Comparison of ENCODE assay signal across 11 cellular contexts in genomic region chr4:184792334-184792733, GRCh38. TPM values are rescaled to one million over a fixed set of nuclear protein-coding genes. Genes with fewer than 3 reads are reported as not detected.
A peak's percentile ranks its signal among the peaks of the same experiment; 100 is the strongest.
DNase-seq lines count a peak whose midpoint lies in the region; ATAC-seq and TF ChIP-seq lines count a peak whose summit lies in the region.
"Had no signal": no experiment of that assay in that cellular context is flagged by ENCODE, and none has a peak within 500 bp of the region (broad histone marks: within the 10 kb centered on the region; RNA-seq: fewer than 3 reads in every experiment).

No MANE protein-coding gene starts in this region.

- peaks cover 9% of the 10 kb centered on the region for H3K27me3 Mint-ChIP-seq in activated naive CD4-positive, alpha-beta T cell treated with anti-CD3 and anti-CD28 coated beads, Interleukin-2, amount 10 ng/mL, durations not matched to agents 7 days and 5 days
- H3K27me3 Mint-ChIP-seq: activated CD4-positive, alpha-beta memory T cell treated with anti-CD3 and anti-CD28 coated beads, Interleukin-2, amount 10 ng/mL, durations not matched to agents 7 days and 5 days; dendritic cell treated with granulocyte-macrophage colony-stimulating factor and Interleukin-4, amounts not matched to agents 40 ng/mL and 50 ng/mL, for 4 days had no signal

- no peaks in the 10 kb centered on the region for H3K79me2 ChIP-seq in PC-3 (ENCODE audit: low read length)

- CTCF ChIA-PET in PC-3 (lab: Charles Lee): no interaction called here
- CTCF ChIA-PET in activated naive CD4-positive, alpha-beta T cell treated with anti-CD3 and anti-CD28 coated beads, Interleukin-2, amount 10 ng/mL, durations not matched to agents 7 days and 5 days (lab: Charles Lee): interaction anchor here (0.6 to 1.4 kb wide), 2 partner anchors 47 to 143 kb away, joined by 3 to 5 read pairs; partner anchors contain the start of genes CASP3 and PRIMPOL

- peaks cover 30% of the 10 kb centered on the region for H3K4me1 Mint-ChIP-seq in activated naive CD4-positive, alpha-beta T cell treated with anti-CD3 and anti-CD28 coated beads, Interleukin-2, amount 10 ng/mL, durations not matched to agents 7 days and 5 days

- TF ChIP-seq CTCF in PC-3 (conservative IDR thresholded peaks at IDR 0.05; ENCODE audit: low read depth, low read length) (no peak), epithelial cell of proximal tubule (conservative IDR thresholded peaks at IDR 0.05; ENCODE audit: low read depth, low read length) (no peak), sigmoid colon (IDR thresholded peaks at IDR 0.05) (no peak)

- peaks cover 14% of the 10 kb centered on the region for H3K4me1 ChIP-seq in PC-3 (ENCODE audit: insufficient read depth, low read length)
- H3K4me1 ChIP-seq in sigmoid colon: peaks cover 0 to 22% (median 3%) of the 10 kb centered on the region in 4 donors
- H3K4me1 ChIP-seq in effector memory CD4-positive, alpha-beta T cell (ENCODE audit: control insufficient read depth, insufficient read depth, low read length, poor library complexity, severe bottlenecking): peaks cover 9% of the 10 kb centered on the region

- H3K4me3 ChIP-seq in PC-3 (ENCODE audit: low read length) (no peak overlapping the region), epithelial cell of proximal tubule (ENCODE audit: low read depth, low read length) (no peak overlapping the region), sigmoid colon (no peak overlapping the region)
- no peak overlapping the region for H3K4me3 ChIP-seq in effector memory CD4-positive, alpha-beta T cell (ENCODE audit: insufficient read depth, low read depth, low read length, poor library complexity, severe bottlenecking)
- H3K4me3 ChIP-seq: pancreas had no signal

- no peaks in the 10 kb centered on the region for H3K9me3 Mint-ChIP-seq in activated naive CD4-positive, alpha-beta T cell treated with anti-CD3 and anti-CD28 coated beads, Interleukin-2, amount 10 ng/mL, durations not matched to agents 7 days and 5 days
- H3K9me3 Mint-ChIP-seq: activated CD4-positive, alpha-beta memory T cell treated with anti-CD3 and anti-CD28 coated beads, Interleukin-2, amount 10 ng/mL, durations not matched to agents 7 days and 5 days; dendritic cell treated with granulocyte-macrophage colony-stimulating factor and Interleukin-4, amounts not matched to agents 40 ng/mL and 50 ng/mL, for 4 days had no signal

- H2AFZ ChIP-seq in PC-3 (ENCODE audit: low read length): no peak overlapping the region

- no peak for TF ChIP-seq EP300 in sigmoid colon (IDR thresholded peaks at IDR 0.05)

- no peaks in the 10 kb centered on the region for H3K9me2 ChIP-seq in PC-3 (replicated peaks; ENCODE audit: low read length)

- H3K27ac ChIP-seq in PC-3 (ENCODE audit: low read length) (peak overlapping the region; percentile 38; the same call in 1 of the 2 replicates), sigmoid colon (peak overlapping the region in 3 of 4 donors; percentile 22 to 67 (median 33))
- no peak overlapping the region for H3K27ac ChIP-seq in effector memory CD4-positive, alpha-beta T cell (ENCODE audit: insufficient read depth, low read length, poor library complexity, severe bottlenecking)

- intact Hi-C loops in PC-3 (cut with micrococcal nuclease): no loop called here
- intact Hi-C loops in sigmoid colon (cut with DNase I): no loop called here

- POLR2A ChIA-PET in PC-3 (lab: Charles Lee; ENCODE audit: unreplicated experiment): no interaction called here

- no peak overlapping the region for H3K9ac ChIP-seq in PC-3 (ENCODE audit: low read length)

- no peaks in the 10 kb centered on the region for H3F3A ChIP-seq in PC-3 (ENCODE audit: low read length, unreplicated experiment)

- no peak overlapping the region for H3K27ac Mint-ChIP-seq in activated naive CD4-positive, alpha-beta T cell treated with anti-CD3 and anti-CD28 coated beads, Interleukin-2, amount 10 ng/mL, durations not matched to agents 7 days and 5 days
- H3K27ac Mint-ChIP-seq: activated CD4-positive, alpha-beta memory T cell treated with anti-CD3 and anti-CD28 coated beads, Interleukin-2, amount 10 ng/mL, durations not matched to agents 7 days and 5 days; dendritic cell treated with granulocyte-macrophage colony-stimulating factor and Interleukin-4, amounts not matched to agents 40 ng/mL and 50 ng/mL, for 4 days had no signal

- BruUV-seq in PC-3 (replicated peaks; lab: Mats Ljungman, UMichigan): no TSS peak

- 85 to 89% methylated on average over 8 of the region's 8 CpGs for WGBS in sigmoid colon, 2 donors

- DNase-seq in Daoy (ENCODE audit: low read depth) (peak; percentile 19), PC-3 (no peak), epithelial cell of proximal tubule (ENCODE audit: low read depth) (peak; percentile 77), sigmoid colon (no peak)
- DNase-seq in effector memory CD4-positive, alpha-beta T cell: no peak
- DNase-seq in activated naive CD4-positive, alpha-beta T cell treated with anti-CD3 and anti-CD28 coated beads, Interleukin-2, amount 10 ng/mL, durations not matched to agents 7 days and 5 days: no peak
- DNase-seq: activated CD4-positive, alpha-beta memory T cell treated with anti-CD3 and anti-CD28 coated beads, Interleukin-2, amount 10 ng/mL, durations not matched to agents 7 days and 5 days; NCI-H1436 treated with DMSO at 0.1 percent for 48 hours; pancreas had no signal

- no peak overlapping the region for H3K4me3 Mint-ChIP-seq in activated naive CD4-positive, alpha-beta T cell treated with anti-CD3 and anti-CD28 coated beads, Interleukin-2, amount 10 ng/mL, durations not matched to agents 7 days and 5 days
- H3K4me3 Mint-ChIP-seq: activated CD4-positive, alpha-beta memory T cell treated with anti-CD3 and anti-CD28 coated beads, Interleukin-2, amount 10 ng/mL, durations not matched to agents 7 days and 5 days; dendritic cell treated with granulocyte-macrophage colony-stimulating factor and Interleukin-4, amounts not matched to agents 40 ng/mL and 50 ng/mL, for 4 days had no signal

- no peak for TF ChIP-seq POLR2A in sigmoid colon (IDR thresholded peaks at IDR 0.05)

- no peaks in the 10 kb centered on the region; the same call in 1 of the 2 replicates for H3K36me3 ChIP-seq in PC-3 (ENCODE audit: low read depth, low read length)
- H3K36me3 ChIP-seq in sigmoid colon: peaks cover 3 to 21% (median 8%) of the 10 kb centered on the region in 4 donors
- H3K36me3 ChIP-seq in effector memory CD4-positive, alpha-beta T cell (ENCODE audit: control insufficient read depth, insufficient read depth, low read length): peaks cover 3% of the 10 kb centered on the region
- H3K36me3 ChIP-seq: pancreas had no signal

- no peak overlapping the region for H3K4me2 ChIP-seq in PC-3 (ENCODE audit: low read length)

- H4K20me1 ChIP-seq in PC-3 (ENCODE audit: low read length): no peaks in the 10 kb centered on the region

- no peak for ATAC-seq in PC-3
- ATAC-seq in HG03565 (IDR thresholded peaks at IDR 0.05; ENCODE audit: unreplicated experiment): no peak

- H3K36me3 Mint-ChIP-seq in activated naive CD4-positive, alpha-beta T cell treated with anti-CD3 and anti-CD28 coated beads, Interleukin-2, amount 10 ng/mL, durations not matched to agents 7 days and 5 days: peaks cover 12% of the 10 kb centered on the region

- H3K27me3 ChIP-seq in PC-3 (ENCODE audit: low read length): no peaks in the 10 kb centered on the region
- no peaks in the 10 kb centered on the region for H3K27me3 ChIP-seq in sigmoid colon
- no peaks in the 10 kb centered on the region for H3K27me3 ChIP-seq in effector memory CD4-positive, alpha-beta T cell (replicated peaks; ENCODE audit: control insufficient read depth, insufficient read depth, low read length, poor library complexity, severe bottlenecking)
- H3K27me3 ChIP-seq: pancreas had no signal

- H3K9me3 ChIP-seq in PC-3 (ENCODE audit: low read length) (no peaks in the 10 kb centered on the region), sigmoid colon (no peaks in the 10 kb centered on the region)
- H3K9me3 ChIP-seq in effector memory CD4-positive, alpha-beta T cell (ENCODE audit: control insufficient read depth, low read length): no peaks in the 10 kb centered on the region
- H3K9me3 ChIP-seq: pancreas had no signal

RNA-seq across cellular contexts. Expression of gene ACSL1, which starts 33.4 kb away (rescaled TPM):
- 12.5 and 12.9 TPM in 2 replicates for total RNA-seq in Daoy (2014; rRNA removed; shearing (Covaris generic))
- 20.0 and 22.9 TPM in 2 replicates for total RNA-seq in PC-3 (2014; rRNA removed)
- 18.5 and 27.5 TPM in 2 replicates for total RNA-seq in epithelial cell of proximal tubule
- 100 to 1,000 TPM in 2 of 4 donors, 10 to 100 TPM in 2; 37.8 to 118 (median 72.3) TPM for total RNA-seq in sigmoid colon
- polyA plus RNA-seq in sigmoid colon: 100 to 1,000 TPM in 1 of 3 donors, 10 to 100 TPM in 2; 31.7 to 121 (median 57.1) TPM

RNA-seq across cellular contexts. Expression of gene CENPU, which starts 58.4 kb away (rescaled TPM):
- 57.6 and 58.9 TPM in 2 replicates for total RNA-seq in Daoy (2014; rRNA removed; shearing (Covaris generic))
- total RNA-seq in PC-3 (2014; rRNA removed) (27.6 and 38.2 TPM in 2 replicates), epithelial cell of proximal tubule (33.7 and 75.8 TPM in 2 replicates), sigmoid colon (1 to 10 TPM in 2 of 4 donors, under 1 TPM in 1, not detected in 1; 0.95 to 1.4 (median 1.3) TPM)
- 10 to 100 TPM in 1 of 3 donors, 1 to 10 TPM in 2; 4.2 to 14.4 (median 5.1) TPM for polyA plus RNA-seq in sigmoid colon

Comparison
In these comparisons a context has a peak if more than half of its experiments do, and no peak if none do; other contexts are left out.
1. DNase-seq: peak in Daoy (single experiment) and epithelial cell of proximal tubule (single experiment); none in PC-3 (single experiment), sigmoid colon (single experiment), effector memory CD4-positive, alpha-beta T cell (0 of 3) and activated naive CD4-positive, alpha-beta T cell treated with anti-CD3 and anti-CD28 coated beads, Interleukin-2, amount 10 ng/mL, durations not matched to agents 7 days and 5 days (single experiment).
2. RNA of gene CENPU, which starts 58.4 kb away (total RNA-seq): 33.7 to 75.8 TPM in epithelial cell of proximal tubule, 57.6 to 58.9 TPM in Daoy and 27.6 to 38.2 TPM in PC-3; 0.95 to 1.4 TPM in sigmoid colon; every median in the first group is over 10 times any median in the second.